ENCODE assay signal across 29 cellular contexts in the genomic region with DNA sequence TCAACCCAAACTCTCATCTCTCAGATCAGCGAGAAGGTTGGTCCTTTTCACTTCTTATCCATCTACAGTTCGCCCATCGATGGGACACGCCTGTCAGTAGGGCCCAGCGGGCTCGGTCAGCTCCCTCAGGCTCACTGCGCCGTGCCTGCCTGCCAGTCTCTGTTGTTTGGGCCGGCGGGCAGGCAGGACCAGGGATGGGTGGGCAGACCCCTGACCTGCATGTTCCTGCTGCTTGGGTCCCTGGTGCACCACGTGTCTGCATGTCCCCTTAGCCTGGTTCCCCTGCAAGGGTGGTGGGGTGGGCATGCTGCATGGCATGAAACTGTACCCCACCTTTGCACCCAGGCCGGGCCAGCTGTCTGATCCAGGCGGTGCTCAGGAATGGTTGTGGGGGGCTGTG. TPM values are rescaled to one million over a fixed set of nuclear protein-coding genes. Genes with fewer than 3 reads are reported as not detected.
DNase-seq lines count a peak whose midpoint lies in the region; ATAC-seq, FAIRE-seq and TF ChIP-seq lines count a peak whose summit lies in the region.
"Had no signal": no experiment of that assay in that cellular context is flagged by ENCODE, and none has a peak within 500 bp of the region (broad histone marks: within the 10 kb centered on the region; RNA-seq: fewer than 3 reads in every experiment).

No MANE protein-coding gene starts in this region.

- POLR2A ChIA-PET in MCF 10A (lab: Yijun Ruan, JAX), result interaction anchor here (0.6 to 1.9 kb wide), 9 partner anchors 9 to 683 kb away, joined by 3 to 27 read pairs (median 4); a partner anchor contains a TSS

- H3K4me3 ChIP-seq in breast epithelium, result no peak overlapping the region
- H3K4me3 ChIP-seq: body of pancreas, HAP-1, heart right ventricle, neural progenitor cell, right lobe of liver had no signal

- intact Hi-C loops in MCF 10A (cut with micrococcal nuclease), result loop anchor here (2.0 to 5.0 kb wide), 2 partner anchors 54 to 69 kb away; a partner anchor contains a TSS
- intact Hi-C loops in breast epithelium (cut with DNase I; ENCODE audit: low total_unique reads), result no loop called here

- ATAC-seq in HG02870 (IDR thresholded peaks at IDR 0.05; ENCODE audit: unreplicated experiment), result no peak
- ATAC-seq: body of pancreas had no signal

- H3K36me3 ChIP-seq in breast epithelium, result no peaks in the 10 kb centered on the region
- H3K36me3 ChIP-seq: BE2C, heart right ventricle, neural progenitor cell had no signal

- H3K27me3 Mint-ChIP-seq in MCF 10A (ENCODE audit: insufficient read depth, unreplicated experiment) (no peaks in the 10 kb centered on the region), chondrocyte (ENCODE audit: low read depth) (no peaks in the 10 kb centered on the region), neural crest cell (ENCODE audit: low read depth) (no peaks in the 10 kb centered on the region)
- H3K27me3 Mint-ChIP-seq: progenitor cell of endocrine pancreas; stimulated activated naive B cell treated with anti-CD40 and anti-IgM and Interleukin-4, amounts not matched to agents 10 μg/mL and 1 μg/mL and 100 μg/mL, for 72 hours had no signal

- no peaks in the 10 kb centered on the region for H3K9me3 ChIP-seq in breast epithelium
- H3K9me3 ChIP-seq: BE2C, body of pancreas, HAP-1, heart right ventricle, right lobe of liver had no signal

- FAIRE-seq in GM12892 (lab: Jason Lieb, UNC), result no peak

- peak overlapping the region; percentile 49 for H3K4me3 Mint-ChIP-seq in MCF 10A (ENCODE audit: unreplicated experiment)
- H3K4me3 Mint-ChIP-seq in chondrocyte (ENCODE audit: unreplicated experiment), result no peak overlapping the region
- no peak overlapping the region for H3K4me3 Mint-ChIP-seq in neural crest cell
- H3K4me3 Mint-ChIP-seq: neural progenitor cell; stimulated activated naive B cell treated with anti-CD40 and anti-IgM and Interleukin-4, amounts not matched to agents 10 μg/mL and 1 μg/mL and 100 μg/mL, for 72 hours had no signal

- H3K9me3 Mint-ChIP-seq in MCF 10A (ENCODE audit: unreplicated experiment) (no peaks in the 10 kb centered on the region), chondrocyte (ENCODE audit: low read depth) (no peaks in the 10 kb centered on the region), neural crest cell (no peaks in the 10 kb centered on the region)
- H3K9me3 Mint-ChIP-seq: neural progenitor cell; stimulated activated naive B cell treated with anti-CD40 and anti-IgM and Interleukin-4, amounts not matched to agents 10 μg/mL and 1 μg/mL and 100 μg/mL, for 72 hours had no signal

- H3K4me1 ChIP-seq in breast epithelium, result no peaks in the 10 kb centered on the region
- H3K4me1 ChIP-seq: BE2C, body of pancreas, HAP-1, neural progenitor cell, right lobe of liver had no signal

- H3K27ac ChIP-seq in breast epithelium, result no peak overlapping the region
- H3K27ac ChIP-seq: body of pancreas, heart right ventricle, HL-60, neural progenitor cell, right lobe of liver had no signal

- peak overlapping the region; percentile 80 for H3K27ac Mint-ChIP-seq in MCF 10A (ENCODE audit: low read depth, unreplicated experiment)
- peak overlapping the region; percentile 42 for H3K27ac Mint-ChIP-seq in chondrocyte (ENCODE audit: unreplicated experiment)
- H3K27ac Mint-ChIP-seq in neural crest cell (ENCODE audit: unreplicated experiment), result peak overlapping the region; percentile 7
- H3K27ac Mint-ChIP-seq: neural progenitor cell; stimulated activated naive B cell treated with anti-CD40 and anti-IgM and Interleukin-4, amounts not matched to agents 10 μg/mL and 1 μg/mL and 100 μg/mL, for 72 hours had no signal

- CTCF ChIA-PET in MCF 10A (lab: Yijun Ruan, JAX), result interaction anchor here (0.5 to 0.7 kb wide), 2 partner anchors 15 to 49 kb away, joined by 3 read pairs; no protein-coding TSS in a partner anchor

- TF ChIP-seq CTCF in MCF 10A (IDR thresholded peaks at IDR 0.05; ENCODE audit: unreplicated experiment) (no peak), breast epithelium (IDR thresholded peaks at IDR 0.05) (no peak), chondrocyte (IDR thresholded peaks at IDR 0.05) (no peak), neural crest cell (conservative IDR thresholded peaks at IDR 0.05) (no peak)

- DNase-seq in MCF 10A (ENCODE audit: unreplicated experiment) (no peak), breast epithelium (ENCODE audit: low spot score in 2 of 2) (no peak), chondrocyte (ENCODE audit: low spot score) (no peak), neural crest cell (ENCODE audit: low read depth, low spot score) (no peak), iPS-NIHi11 (ENCODE audit: low spot score) (no peak), globus pallidus (ENCODE audit: low spot score) (no peak), GM12892 (ENCODE audit: insufficient read length) (no peak)
- DNase-seq: ACHN; activated CD4-positive, alpha-beta T cell treated with anti-CD3 and anti-CD28 coated beads, Interleukin-2, amount 50 U/mL, for 48 hours; activated CD4-positive, CD25-positive, alpha-beta regulatory T cell; activated effector memory CD4-positive, alpha-beta T cell treated with anti-CD3 and anti-CD28 coated beads, Interleukin-2, amount 50 U/mL, for 16 hours; BE2C; DMS53; effector CD8-positive, alpha-beta T cell; erythroblast; heart right ventricle; mammary epithelial cell; NCI-H146; NCI-H446 treated with DMSO at 0.1 percent for 48 hours; right lobe of liver; stimulated activated CD4-positive, alpha-beta T cell treated with anti-CD3 and anti-CD28 coated beads, Interleukin-4, amount 100 ng/mL, for 24 hours; stimulated activated naive B cell treated with anti-CD40 and anti-IgM and Interleukin-4, amounts not matched to agents 10 μg/mL and 1 μg/mL and 100 μg/mL, for 72 hours; T-helper 1 cell had no signal

- H3K27me3 ChIP-seq in breast epithelium, result no peaks in the 10 kb centered on the region
- H3K27me3 ChIP-seq: BE2C, body of pancreas, heart right ventricle, neural progenitor cell, right lobe of liver had no signal

- TF ChIP-seq POLR2A in breast epithelium (IDR thresholded peaks at IDR 0.05), result no peak
- no peak for TF ChIP-seq POLR2A in GM12892 (IDR thresholded peaks at IDR 0.05; ENCODE audit: low read depth, low read length)

- H3K4me1 Mint-ChIP-seq in MCF 10A (ENCODE audit: insufficient read depth, unreplicated experiment) (peaks cover 33% of the 10 kb centered on the region), chondrocyte (ENCODE audit: low read depth) (peaks cover 22% of the 10 kb centered on the region), neural crest cell (no peaks in the 10 kb centered on the region)

- no TSS peak for BruUV-seq in MCF 10A (replicated peaks; lab: Mats Ljungman, UMichigan)

- H3K36me3 Mint-ChIP-seq in MCF 10A (ENCODE audit: insufficient read depth, unreplicated experiment) (peaks cover 13% of the 10 kb centered on the region), chondrocyte (ENCODE audit: low read depth) (peaks cover 8% of the 10 kb centered on the region), neural crest cell (ENCODE audit: low read depth) (peaks cover 3% of the 10 kb centered on the region)
- H3K36me3 Mint-ChIP-seq: stimulated activated naive B cell treated with anti-CD40 and anti-IgM and Interleukin-4, amounts not matched to agents 10 μg/mL and 1 μg/mL and 100 μg/mL, for 72 hours had no signal

RNA-seq across cellular contexts. Expression of a gene that starts 52.4 kb away (rescaled TPM):
- total RNA-seq in MCF 10A (2022) (67.2 and 87.1 TPM in 2 replicates), breast epithelium (100 to 1,000 TPM; 109 to 149 (median 116) TPM), chondrocyte (54.6 to 66.7 TPM (median 62.0 TPM) in 3 replicates), neural crest cell (119 and 125 TPM in 2 replicates)
- polyA plus RNA-seq in GM12892 (2012; ENCODE audit: missing spikeins), result 1.3 TPM

Comparison
In these comparisons a context has a peak if more than half of its experiments do, and no peak if none do; other contexts are left out.
1. H3K27ac Mint-ChIP-seq: peak in every context shown above with its lines; median percentile 80 in MCF 10A; 42 in chondrocyte; 7 in neural crest cell.